In genomic region chr5:151682240-151682639, GRCh38 we compare ENCODE assay signal across 12 cellular contexts. TPM values are rescaled to one million over a fixed set of nuclear protein-coding genes. Genes with fewer than 3 reads are reported as not detected.
A peak's percentile ranks its signal among the peaks of the same experiment; 100 is the strongest.
DNase-seq lines count a peak whose midpoint lies in the region; ATAC-seq, FAIRE-seq and TF ChIP-seq lines count a peak whose summit lies in the region.
"Had no signal": no experiment of that assay in that cellular context is flagged by ENCODE, and none has a peak within 500 bp of the region (broad histone marks: within the 10 kb centered on the region; RNA-seq: fewer than 3 reads in every experiment).

No MANE protein-coding gene starts in this region.

- no peaks in the 10 kb centered on the region for H3K27me3 Mint-ChIP-seq in MCF 10A (ENCODE audit: insufficient read depth, unreplicated experiment)

- no peak overlapping the region for H3K27ac Mint-ChIP-seq in MCF 10A (ENCODE audit: low read depth, unreplicated experiment)

- FAIRE-seq in endothelial cell of umbilical vein (lab: Jason Lieb, UNC) (peak; percentile 28), HTR-8/SVneo (lab: Jason Lieb, UNC) (no peak)
- FAIRE-seq: A204.1, GM12892 had no signal

- H3K4me1 ChIP-seq in breast epithelium, result peaks cover 12 to 36% of the 10 kb centered on the region in 2 donors
- H3K4me1 ChIP-seq in endothelial cell of umbilical vein (ENCODE audit: control insufficient read depth, extremely low read depth, insufficient read depth, low read length), result peaks cover 77% of the 10 kb centered on the region
- peaks cover 78% of the 10 kb centered on the region for H3K4me1 ChIP-seq in osteoblast (ENCODE audit: insufficient read depth, low read length)
- peaks cover 32 to 38% of the 10 kb centered on the region in 2 donors for H3K4me1 ChIP-seq in uterus

- POLR2A ChIA-PET in MCF 10A (lab: Yijun Ruan, JAX) (interaction anchor here (1.0 to 1.7 kb wide), 3 partner anchors 10 to 21 kb away, joined by 3 to 7 read pairs (median 4); no protein-coding TSS in a partner anchor), endothelial cell of umbilical vein (lab: Charles Lee) (interaction anchor here (0.7 to 3.5 kb wide), 6 partner anchors 10 to 89 kb away, joined by 3 to 19 read pairs (median 4); no protein-coding TSS in a partner anchor)

- H3K4me1 Mint-ChIP-seq in MCF 10A (ENCODE audit: insufficient read depth, unreplicated experiment), result peaks cover 44% of the 10 kb centered on the region

- no peaks in the 10 kb centered on the region for H3K9me3 Mint-ChIP-seq in MCF 10A (ENCODE audit: unreplicated experiment)

- H3K4me2 ChIP-seq in endothelial cell of umbilical vein (ENCODE audit: insufficient read depth, low read length), result peak overlapping the region; percentile 13
- H3K4me2 ChIP-seq in osteoblast (ENCODE audit: insufficient read depth, low read length), result peak overlapping the region; percentile 99

- H2AFZ ChIP-seq in endothelial cell of umbilical vein (ENCODE audit: low read depth, low read length) (no peak overlapping the region), osteoblast (ENCODE audit: low read length) (no peak overlapping the region)

- CTCF ChIA-PET in MCF 10A (lab: Yijun Ruan, JAX) (interaction anchor here (0.5 to 5.0 kb wide), 11 partner anchors 9 to 666 kb away, joined by 3 to 42 read pairs (median 5); no protein-coding TSS in a partner anchor), endothelial cell of umbilical vein (lab: Charles Lee) (interaction anchor here (1.2 to 6.5 kb wide), 8 partner anchors 7 to 59 kb away, joined by 3 to 59 read pairs (median 19); no protein-coding TSS in a partner anchor)

- H3K4me3 Mint-ChIP-seq in MCF 10A (ENCODE audit: unreplicated experiment), result no peak overlapping the region

- H3K36me3 Mint-ChIP-seq in MCF 10A (ENCODE audit: insufficient read depth, unreplicated experiment), result peaks cover 7% of the 10 kb centered on the region

- H3K9me1 ChIP-seq in endothelial cell of umbilical vein (replicated peaks; ENCODE audit: control insufficient read depth, extremely low read depth, insufficient read depth, low read length), result no peaks in the 10 kb centered on the region

- H3K27ac ChIP-seq in breast epithelium (peak overlapping the region; percentile 71 to 89), endothelial cell of umbilical vein (ENCODE audit: insufficient read depth, low read depth, low read length) (peak overlapping the region; percentile 23), osteoblast (ENCODE audit: low read depth, low read length) (peak overlapping the region; percentile 89), uterus (peak overlapping the region; percentile 88 to 100)

- no peak overlapping the region for H3K9ac ChIP-seq in endothelial cell of umbilical vein (replicated peaks; ENCODE audit: extremely low read depth, insufficient read depth, low read length)

- no TSS peak for BruUV-seq in MCF 10A (replicated peaks; lab: Mats Ljungman, UMichigan)
- no TSS peak for BruUV-seq in endothelial cell of umbilical vein (replicated peaks; lab: Mats Ljungman, UMichigan)

- TF ChIP-seq POLR2A in breast epithelium (IDR thresholded peaks at IDR 0.05) (no peak), endothelial cell of umbilical vein (IDR thresholded peaks at IDR 0.05; ENCODE audit: low read depth, low read length) (peak; percentile 10), uterus (IDR thresholded peaks at IDR 0.05) (no peak)

- H3K27me3 ChIP-seq in breast epithelium, result no peaks in the 10 kb centered on the region
- no peaks in the 10 kb centered on the region for H3K27me3 ChIP-seq in endothelial cell of umbilical vein (ENCODE audit: control insufficient read depth in 2 of 2, insufficient read depth in 2 of 2, low read length in 2 of 2)
- no peaks in the 10 kb centered on the region for H3K27me3 ChIP-seq in osteoblast (ENCODE audit: insufficient read depth, low read length)
- no peaks in the 10 kb centered on the region for H3K27me3 ChIP-seq in uterus

- no peaks in the 10 kb centered on the region for H3K9me3 ChIP-seq in breast epithelium
- H3K9me3 ChIP-seq in endothelial cell of umbilical vein (replicated peaks; ENCODE audit: control insufficient read depth, insufficient read depth, low read length), result no peaks in the 10 kb centered on the region
- H3K9me3 ChIP-seq in osteoblast (ENCODE audit: low read depth, low read length), result no peaks in the 10 kb centered on the region
- H3K9me3 ChIP-seq in uterus, result no peaks in the 10 kb centered on the region

- intact Hi-C loops in breast epithelium (cut with DNase I; ENCODE audit: low total_unique reads) (no loop called here), MCF 10A (cut with micrococcal nuclease) (no loop called here), endothelial cell of umbilical vein (cut with micrococcal nuclease) (no loop called here), uterus (cut with DNase I; ENCODE audit: low total_unique reads) (no loop called here)

- H4K20me1 ChIP-seq in endothelial cell of umbilical vein (replicated peaks; ENCODE audit: control insufficient read depth, extremely low read depth, insufficient read depth, low read length) (no peaks in the 10 kb centered on the region), osteoblast (ENCODE audit: insufficient read depth, low read length) (peaks cover 89% of the 10 kb centered on the region)

- no peak for ATAC-seq in HG03025 (IDR thresholded peaks at IDR 0.05; ENCODE audit: low FRiP score, unreplicated experiment)

- DNase-seq in breast epithelium (ENCODE audit: low spot score in 2 of 2) (no peak), MCF 10A (ENCODE audit: unreplicated experiment) (no peak), endothelial cell of umbilical vein (ENCODE audit: low read depth, low spot score) (no peak), osteoblast (ENCODE audit: insufficient read length, low spot score, missing footprints) (no peak), uterus (no peak), ecto neural progenitor cell (ENCODE audit: low spot score) (no peak), HTR-8/SVneo (ENCODE audit: insufficient read length, low spot score) (no peak)
- DNase-seq: activated CD4-positive, alpha-beta T cell treated with anti-CD3 and anti-CD28 coated beads for 48 hours; cerebellar nuclear complex had no signal

- dilution Hi-C loops in endothelial cell of umbilical vein (cut with MboI; ENCODE audit: extremely low pct_ligation_motif_present, low sequenced_read_pairs), result no loop called here

- peak overlapping the region in 2 of 3 donors; percentile 9 to 76 for H3K4me3 ChIP-seq in breast epithelium
- H3K4me3 ChIP-seq in endothelial cell of umbilical vein (replicated peaks in 1 of 3; ENCODE audit: insufficient read depth in 1 of 3, low read depth in 1 of 3, low read length in 3 of 3), result no peak overlapping the region
- H3K4me3 ChIP-seq in osteoblast (ENCODE audit: insufficient read depth, low read length), result peak overlapping the region; percentile 100
- peak overlapping the region in 1 of 2 donors; percentile 6 for H3K4me3 ChIP-seq in uterus

- no peaks in the 10 kb centered on the region for H3K36me3 ChIP-seq in breast epithelium
- H3K36me3 ChIP-seq in endothelial cell of umbilical vein (ENCODE audit: control insufficient read depth in 2 of 2, extremely low read depth in 1 of 2, insufficient read depth in 2 of 2, low read length in 2 of 2), result peaks cover 9 to 15% of the 10 kb centered on the region in 2 experiments
- peaks cover 82% of the 10 kb centered on the region for H3K36me3 ChIP-seq in osteoblast (ENCODE audit: insufficient read depth, low read length)
- H3K36me3 ChIP-seq in uterus, result no peaks in the 10 kb centered on the region

- H3K79me2 ChIP-seq in endothelial cell of umbilical vein (ENCODE audit: control insufficient read depth, insufficient read depth, low read length) (peaks cover 94% of the 10 kb centered on the region), osteoblast (ENCODE audit: insufficient read depth, low read length) (peaks cover 95% of the 10 kb centered on the region)

- TF ChIP-seq CTCF in breast epithelium (IDR thresholded peaks at IDR 0.05) (no peak), MCF 10A (IDR thresholded peaks at IDR 0.05; ENCODE audit: unreplicated experiment) (no peak), endothelial cell of umbilical vein (IDR thresholded peaks at IDR 0.05; ENCODE audit: extremely low read depth in 1 of 2, insufficient read depth in 1 of 2, low read depth in 1 of 2, low read length in 2 of 2) (no peak), osteoblast (IDR thresholded peaks at IDR 0.05; ENCODE audit: extremely low read depth, low read depth, low read length) (peak; percentile 27), uterus (IDR thresholded peaks at IDR 0.05) (no peak)

TF ChIP-seq in endothelial cell of umbilical vein, 7 proteins besides CTCF, POLR2A, EP300 and RAD21:
- TF ChIP-seq POLR2AphosphoS5 (IDR thresholded peaks at IDR 0.05; ENCODE audit: insufficient read depth, low read depth, low read length) (no peak), MAX (IDR thresholded peaks at IDR 0.05; ENCODE audit: insufficient read depth, insufficient read length) (peak; percentile 11)

RNA-seq across cellular contexts. Expression of gene SPARC, which starts 4.5 kb away (rescaled TPM):
- total RNA-seq in breast epithelium (1,000 to 10,000 TPM in 1 of 3 donors, 100 to 1,000 TPM in 2; 220 to 2,507 (median 295) TPM), MCF 10A (2022) (17.4 and 32.6 TPM in 2 replicates), endothelial cell of umbilical vein (3,114 and 3,174 TPM in 2 replicates), osteoblast (4,046 and 4,600 TPM in 2 replicates), uterus (1,000 to 10,000 TPM in 1 of 4 donors, 100 to 1,000 TPM in 3; 341 to 2,293 (median 751) TPM)
- 2,962 and 4,504 TPM in 2 replicates for polyA plus RNA-seq in endothelial cell of umbilical vein
- polyA plus RNA-seq in endothelial cell of umbilical vein (2011; cell fraction: cytosol; rRNA removed), result 4,210 and 4,435 TPM in 2 replicates
- 2,027 and 2,207 TPM in 2 replicates for polyA plus RNA-seq in endothelial cell of umbilical vein (2011; cell fraction: nucleus; rRNA removed)
- 2,846 and 4,039 TPM in 2 replicates for polyA plus RNA-seq in endothelial cell of umbilical vein (2012)
- 3,279 and 4,325 TPM in 2 replicates for polyA minus RNA-seq in endothelial cell of umbilical vein
- not detected for polyA minus RNA-seq in endothelial cell of umbilical vein (2011; cell fraction: cytosol; rRNA and poly(A)+ RNA removed)
- polyA minus RNA-seq in endothelial cell of umbilical vein (2011; cell fraction: nucleus; rRNA and poly(A)+ RNA removed), result 606 and 627 TPM in 2 replicates

Comparison
In these comparisons a context has a peak if more than half of its experiments do, and no peak if none do; other contexts are left out.
1. H3K27ac ChIP-seq: peak in every context shown above with its lines; median percentile 94 in uterus; 89 in osteoblast; 80 in breast epithelium; 23 in endothelial cell of umbilical vein.
2. H3K4me3 ChIP-seq: peak in breast epithelium (2 of 3) and osteoblast (single experiment); none in endothelial cell of umbilical vein (0 of 3).